In genomic region chr7:114921636-114922150, GRCh38 we compare ENCODE assay signal across 8 cellular contexts. TPM values are rescaled to one million over a fixed set of nuclear protein-coding genes. Genes with fewer than 3 reads are reported as not detected.
DNase-seq lines count a peak whose midpoint lies in the region; ATAC-seq and TF ChIP-seq lines count a peak whose summit lies in the region.

Gene MDFIC, plus strand, starts transcription at chr7:114922094. Its CDS starts 940 bp downstream, at chr7:114923034.

- H3K4me1 ChIP-seq in parathyroid adenoma: peaks cover 6% of the 10 kb centered on the region

- peak; percentile 18 for ATAC-seq in Right ventricle myocardium superior (ENCODE audit: poor library complexity)
- ATAC-seq in HG02588 (IDR thresholded peaks at IDR 0.05; ENCODE audit: unreplicated experiment): no peak
- ATAC-seq in GM19328 (IDR thresholded peaks at IDR 0.05; ENCODE audit: unreplicated experiment): no peak

- H3K9ac ChIP-seq in parathyroid adenoma: peak within 1 kb of the TSS; percentile 23

- H2AFZ ChIP-seq in parathyroid adenoma: peak within 1 kb of the TSS; percentile 97

- H3K4me2 ChIP-seq in parathyroid adenoma (ENCODE audit: low read length): peak within 1 kb of the TSS; percentile 81

- no peaks in the 10 kb centered on the region for H3K79me2 ChIP-seq in parathyroid adenoma

- intact Hi-C loops in Right ventricle myocardium superior (cut with DNase I): no loop called here

- peak; percentile 16 for DNase-seq in stimulated activated CD4-positive, alpha-beta T cell treated with anti-CD3 and anti-CD28 coated beads, Interleukin-1b, Interleukin-23, amount 100 ng/mL, for 48 hours
- no peak for DNase-seq in stimulated activated CD4-positive, alpha-beta T cell treated with anti-CD3 and anti-CD28 coated beads, Interleukin-12 subunit alpha, Interleukin-12 subunit beta, amount 100 ng/mL, for 4 hours
- DNase-seq in activated effector memory CD4-positive, alpha-beta T cell treated with Interleukin-2 at 50 U/mL for 16 hours: peak; percentile 30
- no peak for DNase-seq in Right ventricle myocardium superior
- DNase-seq in KG1 (lab: John Stamatoyannopoulos, UW): no peak

- H3K9me3 ChIP-seq in parathyroid adenoma (ENCODE audit: control insufficient read depth, low read length): no peaks in the 10 kb centered on the region

- H3K4me3 ChIP-seq in parathyroid adenoma (ENCODE audit: low read depth, low read length): peak within 1 kb of the TSS; percentile 76

- no peak for TF ChIP-seq CTCF in parathyroid adenoma (IDR thresholded peaks at IDR 0.05)

- peak within 1 kb of the TSS; percentile 26 for H3K27ac ChIP-seq in parathyroid adenoma

- H3K36me3 ChIP-seq in parathyroid adenoma (ENCODE audit: control insufficient read depth, insufficient read depth, low read length): no peaks in the 10 kb centered on the region

- no peaks in the 10 kb centered on the region for H3K27me3 ChIP-seq in parathyroid adenoma (ENCODE audit: control insufficient read depth, insufficient read depth, low read length)

RNA-seq across cellular contexts. Expression of gene MDFIC, which starts in this region (rescaled TPM):
- total RNA-seq in Right ventricle myocardium superior: 12.9 TPM

Comparison
In these comparisons a context has a peak if more than half of its experiments do, and no peak if none do; other contexts are left out.
1. DNase-seq: peak in stimulated activated CD4-positive, alpha-beta T cell treated with anti-CD3 and anti-CD28 coated beads, Interleukin-1b, Interleukin-23, amount 100 ng/mL, for 48 hours (single experiment) and activated effector memory CD4-positive, alpha-beta T cell treated with Interleukin-2 at 50 U/mL for 16 hours (single experiment); none in stimulated activated CD4-positive, alpha-beta T cell treated with anti-CD3 and anti-CD28 coated beads, Interleukin-12 subunit alpha, Interleukin-12 subunit beta, amount 100 ng/mL, for 4 hours (single experiment), Right ventricle myocardium superior (single experiment) and KG1 (single experiment).